22 cellular contexts compared by ENCODE assay signal in the genomic region with DNA sequence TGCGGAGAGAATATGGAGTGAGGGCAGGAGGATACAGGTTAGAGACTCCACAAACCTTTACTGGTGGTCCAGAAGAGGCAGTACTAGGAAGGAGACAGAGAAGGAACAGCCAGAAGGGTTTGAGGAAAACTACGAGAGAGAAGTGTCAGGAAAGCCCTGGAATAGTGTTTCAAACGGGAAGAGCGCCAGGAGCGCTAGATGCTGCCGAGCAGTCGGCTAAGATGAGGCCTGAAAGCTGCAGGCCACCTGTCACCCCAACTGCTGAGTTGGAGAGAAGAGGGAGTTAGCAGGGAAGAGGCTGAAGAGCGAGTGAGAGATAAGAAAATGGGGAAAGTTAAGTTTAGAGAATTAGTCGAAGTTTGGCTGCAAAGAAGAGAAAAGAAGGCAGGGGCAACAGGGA. TPM values are rescaled to one million over a fixed set of nuclear protein-coding genes. Genes with fewer than 3 reads are reported as not detected.
A peak's percentile ranks its signal among the peaks of the same experiment; 100 is the strongest.
DNase-seq lines count a peak whose midpoint lies in the region; ATAC-seq and TF ChIP-seq lines count a peak whose summit lies in the region.
"Had no signal": no experiment of that assay in that cellular context is flagged by ENCODE, and none has a peak within 500 bp of the region (broad histone marks: within the 10 kb centered on the region; RNA-seq: fewer than 3 reads in every experiment).

No MANE protein-coding gene starts in this region.

- no peaks in the 10 kb centered on the region for H3K9me3 Mint-ChIP-seq in nephron
- H3K9me3 Mint-ChIP-seq: natural killer cell, T-cell had no signal

- H3K4me1 Mint-ChIP-seq in nephron: peaks cover 43% of the 10 kb centered on the region
- H3K4me1 Mint-ChIP-seq: T-cell had no signal

- peak overlapping the region in 1 of 3 experiments; percentile 17 for H3K4me3 Mint-ChIP-seq in nephron
- H3K4me3 Mint-ChIP-seq: natural killer cell, T-cell had no signal

- no peak for ATAC-seq in HG03045 (IDR thresholded peaks at IDR 0.05; ENCODE audit: unreplicated experiment)
- ATAC-seq: foreskin keratinocyte, lower lobe of right lung, natural killer cell, T-cell had no signal

- peak overlapping the region in 2 of 3 experiments; percentile 44 to 46 for H3K27ac Mint-ChIP-seq in nephron

- H3K4me3 ChIP-seq in mammary epithelial cell (replicated peaks in 1 of 3; ENCODE audit: insufficient read depth in 1 of 3, low read depth in 2 of 3, low read length in 3 of 3): no peak overlapping the region
- H3K4me3 ChIP-seq: BLaER1 treated with 17β-estradiol and CSF1 and Interleukin-3, amounts not matched to agents 10 nM and 100 nM; lower lobe of right lung; upper lobe of left lung had no signal

- H3K27ac ChIP-seq in mammary epithelial cell (ENCODE audit: insufficient read depth, low read depth, low read length): no peak overlapping the region
- H3K27ac ChIP-seq: 22Rv1; BLaER1 treated with 17β-estradiol and CSF1 and Interleukin-3, amounts not matched to agents 10 nM and 100 nM; foreskin keratinocyte; lower lobe of right lung; upper lobe of left lung had no signal

- in situ Hi-C loops in mammary epithelial cell (cut with MboI; ENCODE audit: low sequenced_read_pairs in 2 of 2): no loop called here

- H2AFZ ChIP-seq in mammary epithelial cell (ENCODE audit: low read depth, low read length): no peak overlapping the region

- peaks cover 34% of the 10 kb centered on the region for H3K36me3 ChIP-seq in mammary epithelial cell (ENCODE audit: insufficient read depth, low read length)

- no peaks in the 10 kb centered on the region for H3K9me3 ChIP-seq in mammary epithelial cell (replicated peaks; ENCODE audit: insufficient read depth, low read length)
- H3K9me3 ChIP-seq: BLaER1 treated with 17β-estradiol and CSF1 and Interleukin-3, amounts not matched to agents 10 nM and 100 nM; lower lobe of right lung; upper lobe of left lung had no signal

- TF ChIP-seq CTCF in nephron (IDR thresholded peaks at IDR 0.05; ENCODE audit: unreplicated experiment in 3 of 3) (no peak), mammary epithelial cell (conservative IDR thresholded peaks at IDR 0.05 in 1 of 2, IDR thresholded peaks at IDR 0.05 in 1 of 2; ENCODE audit: extremely low read depth in 1 of 2, insufficient read depth in 1 of 2, low read depth in 1 of 2, low read length in 2 of 2) (no peak)

- DNase-seq in NCI-H2107 treated with DMSO at 0.1 percent for 48 hours (lab: John Stamatoyannopoulos, UW; ENCODE audit: unreplicated experiment): peak; percentile 40
- DNase-seq in NCI-H2107 (lab: John Stamatoyannopoulos, UW): no peak
- peak; percentile 72 for DNase-seq in NCI-H1694 treated with DMSO at 0.1 percent for 48 hours (lab: John Stamatoyannopoulos, UW)
- peak; percentile 85 for DNase-seq in cerebellar cortex (ENCODE audit: low spot score)
- no peak for DNase-seq in iPS-NIHi7 (ENCODE audit: extremely low spot score)
- no peak for DNase-seq in mammary epithelial cell
- DNase-seq: activated CD4-positive, CD25-positive, alpha-beta regulatory T cell; activated effector memory CD4-positive, alpha-beta T cell treated with anti-CD3 and anti-CD28 coated beads, Interleukin-2, amount 50 U/mL, for 16 hours; cortex of kidney; foreskin keratinocyte; lower lobe of right lung; MV-4-11; natural killer cell; NK-92 treated with Interleukin-12 subunit alpha and Interleukin-12 subunit beta, amount 100 ng/mL, for 24 hours; RPMI8226; T-cell; upper lobe of left lung had no signal

- no peak overlapping the region for H3K9ac ChIP-seq in mammary epithelial cell (ENCODE audit: insufficient read depth, low read length)
- H3K9ac ChIP-seq: BLaER1 treated with 17β-estradiol and CSF1 and Interleukin-3, amounts not matched to agents 10 nM and 100 nM had no signal

- H3K4me1 ChIP-seq in mammary epithelial cell (ENCODE audit: insufficient read depth, low read length): no peaks in the 10 kb centered on the region
- H3K4me1 ChIP-seq: BLaER1 treated with 17β-estradiol and CSF1 and Interleukin-3, amounts not matched to agents 10 nM and 100 nM; foreskin keratinocyte had no signal

- no peaks in the 10 kb centered on the region for H4K20me1 ChIP-seq in mammary epithelial cell (ENCODE audit: insufficient read depth, low read length)

- no peaks in the 10 kb centered on the region for H3K27me3 ChIP-seq in mammary epithelial cell (ENCODE audit: insufficient read depth, low read length)
- H3K27me3 ChIP-seq: BLaER1 treated with 17β-estradiol and CSF1 and Interleukin-3, amounts not matched to agents 10 nM and 100 nM; foreskin keratinocyte; upper lobe of left lung had no signal

- 96% methylated on average over 9 of the region's 9 CpGs for WGBS in mammary epithelial cell (ENCODE audit: low coverage, missing lambda C conversion rate)

- H3K79me2 ChIP-seq in mammary epithelial cell (ENCODE audit: insufficient read depth, low read length): no peaks in the 10 kb centered on the region

- no peak overlapping the region for H3K4me2 ChIP-seq in mammary epithelial cell (ENCODE audit: insufficient read depth, low read depth, low read length)
- H3K4me2 ChIP-seq: BLaER1 treated with 17β-estradiol and CSF1 and Interleukin-3, amounts not matched to agents 10 nM and 100 nM had no signal

- BruUV-seq in mammary epithelial cell (replicated peaks; lab: Mats Ljungman, UMichigan): no TSS peak

- intact Hi-C loops in mammary epithelial cell (cut with micrococcal nuclease): no loop called here

- H3K27me3 Mint-ChIP-seq in nephron (ENCODE audit: low read depth): no peaks in the 10 kb centered on the region
- H3K27me3 Mint-ChIP-seq: T-cell had no signal

- dilution Hi-C loops in mammary epithelial cell (cut with HindIII; ENCODE audit: low sequenced_read_pairs): no loop called here

- CTCF ChIA-PET in mammary epithelial cell (lab: Charles Lee; ENCODE audit: low non-redundant PET): no interaction called here

- H3K36me3 Mint-ChIP-seq in nephron (ENCODE audit: low read depth): peaks cover 71% of the 10 kb centered on the region

RNA-seq across cellular contexts. Expression of a gene that starts 30.9 kb away (rescaled TPM):
- total RNA-seq in mammary epithelial cell: 10 to 100 TPM in 1 of 2 donors, under 1 TPM in 1; 0.67 to 75.0 TPM
- polyA plus RNA-seq in mammary epithelial cell: 52.1 TPM
- 39.9 TPM for polyA minus RNA-seq in mammary epithelial cell
- total RNA-seq: activated CD8-positive, alpha-beta memory T cell treated with anti-CD3 and anti-CD28 coated beads for 36 hours; natural killer cell had no signal

Comparison
In these comparisons a context has a peak if more than half of its experiments do, and no peak if none do; other contexts are left out.
1. DNase-seq: peak in NCI-H2107 treated with DMSO at 0.1 percent for 48 hours (single experiment), NCI-H1694 treated with DMSO at 0.1 percent for 48 hours (single experiment) and cerebellar cortex (single experiment); none in NCI-H2107 (single experiment), iPS-NIHi7 (single experiment) and mammary epithelial cell (single experiment).